ENCODE assay signal across 9 cellular contexts in genomic region chr5:50727149-50727496, GRCh38.
A peak's percentile ranks its signal among the peaks of the same experiment; 100 is the strongest.
DNase-seq lines count a peak whose midpoint lies in the region; ATAC-seq and TF ChIP-seq lines count a peak whose summit lies in the region.
"Had no signal": no experiment of that assay in that cellular context is flagged by ENCODE, and none has a peak within 500 bp of the region (broad histone marks: within the 10 kb centered on the region; RNA-seq: fewer than 3 reads in every experiment).

No MANE protein-coding gene starts in this region.

- peak; percentile 82 for ATAC-seq in GM18511 (IDR thresholded peaks at IDR 0.05; ENCODE audit: unreplicated experiment)

- BruUV-seq in OCI-LY7 (replicated peaks; lab: Mats Ljungman, UMichigan): no TSS peak

- H3K27ac ChIP-seq in angular gyrus (ENCODE audit: low read depth, low read length) (peak overlapping the region; percentile 17), neutrophil (peak overlapping the region; percentile 36), OCI-LY7 (ENCODE audit: low read depth, low read length, poor library complexity, severe bottlenecking) (no peak overlapping the region)

- H3K27me3 ChIP-seq in neutrophil: no peaks in the 10 kb centered on the region

- DNase-seq in LoVo (ENCODE audit: low spot score) (peak; percentile 81), OCI-LY7 (ENCODE audit: low spot score) (no peak), NAMALWA (ENCODE audit: low spot score) (no peak), posterior vena cava (ENCODE audit: low spot score) (no peak), foreskin melanocyte (no peak)
- DNase-seq: NCI-H2107 had no signal

- H3K4me1 ChIP-seq in neutrophil (ENCODE audit: control insufficient read depth in 1 of 2, insufficient read depth in 1 of 2, low read depth in 1 of 2, low read length in 1 of 2) (peaks cover 0 to 9% of the 10 kb centered on the region in 2 experiments), OCI-LY7 (ENCODE audit: insufficient read depth, low read length, poor library complexity, severe bottlenecking) (no peaks in the 10 kb centered on the region)

- H3K4me3 ChIP-seq in neutrophil (ENCODE audit: low read depth in 1 of 2, low read length in 1 of 2): no peak overlapping the region
- no peak overlapping the region for H3K4me3 ChIP-seq in OCI-LY7 (ENCODE audit: low read depth, low read length, poor library complexity, severe bottlenecking)

- CTCF ChIA-PET in OCI-LY7 (lab: Charles Lee; ENCODE audit: unreplicated experiment): no interaction called here

- intact Hi-C loops in OCI-LY7 (cut with micrococcal nuclease; ENCODE audit: unreplicated experiment) (no loop called here), posterior vena cava (cut with DNase I) (no loop called here)

- no peaks in the 10 kb centered on the region for H3K9me3 ChIP-seq in neutrophil
- H3K9me3 ChIP-seq in OCI-LY7 (ENCODE audit: low read length): 0 out of 2 replicates have a peak, but pooled peaks cover 11% of the 10 kb centered on the region

- no peak overlapping the region for H2AFZ ChIP-seq in OCI-LY7 (ENCODE audit: low read length)

- no peaks in the 10 kb centered on the region for H4K20me1 ChIP-seq in OCI-LY7 (ENCODE audit: insufficient read depth, low read length)

- H3K9me2 ChIP-seq in OCI-LY7 (ENCODE audit: insufficient read depth, low read length): no peaks in the 10 kb centered on the region

- TF ChIP-seq CTCF in neutrophil (IDR thresholded peaks at IDR 0.05) (no peak), OCI-LY7 (conservative IDR thresholded peaks at IDR 0.05; ENCODE audit: low read length) (no peak)

- POLR2A ChIA-PET in OCI-LY7 (lab: Charles Lee): interaction anchor here (2.1 kb wide), 1 partner anchor 15 kb away, joined by 11 read pairs; no protein-coding TSS in a partner anchor

- H3K36me3 ChIP-seq in neutrophil (no peaks in the 10 kb centered on the region), OCI-LY7 (ENCODE audit: insufficient read depth, low read length) (no peaks in the 10 kb centered on the region)

- H3K4me2 ChIP-seq in OCI-LY7 (ENCODE audit: low read length): no peak overlapping the region

- H3K79me2 ChIP-seq in OCI-LY7 (ENCODE audit: insufficient read depth, low read depth, low read length): peaks cover 66% of the 10 kb centered on the region
